In genomic region chr11:75814686-75815344, GRCh38 we compare ENCODE assay signal across 8 cellular contexts. TPM values are rescaled to one million over a fixed set of nuclear protein-coding genes. Genes with fewer than 3 reads are reported as not detected.
A peak's percentile ranks its signal among the peaks of the same experiment; 100 is the strongest.
DNase-seq lines count a peak whose midpoint lies in the region; ATAC-seq and TF ChIP-seq lines count a peak whose summit lies in the region.

UVRAG (plus strand) TSS chr11:75815210; CDS start chr11:75815408, 198 bp downstream.

- H3K4me3 ChIP-seq in ACC112 (ENCODE audit: low read depth, low read length) (peak within 1 kb of the TSS; percentile 90), breast epithelium (peak within 1 kb of the TSS; percentile 83 to 99 (median 95)), iPS-18c (ENCODE audit: insufficient read depth, low read depth, low read length) (peak within 1 kb of the TSS; percentile 58), skeletal muscle tissue (ENCODE audit: low read length in 3 of 3) (peak within 1 kb of the TSS; percentile 77 to 92 (median 91))

- H3K36me3 ChIP-seq in ACC112 (ENCODE audit: insufficient read depth, low read length) (no peaks in the 10 kb centered on the region), breast epithelium (no peaks in the 10 kb centered on the region), skeletal muscle tissue (ENCODE audit: control insufficient read depth in 3 of 3, insufficient read depth in 3 of 3, low read length in 3 of 3) (no peaks in the 10 kb centered on the region)

- peaks cover 42% of the 10 kb centered on the region for H3K79me2 ChIP-seq in ACC112 (ENCODE audit: control insufficient read depth, insufficient read depth, low read length, unreplicated experiment)

- H3K9me3 ChIP-seq in breast epithelium (no peaks in the 10 kb centered on the region), iPS-18c (ENCODE audit: control insufficient read depth, insufficient read depth, low read length) (no peaks in the 10 kb centered on the region), skeletal muscle tissue (ENCODE audit: control insufficient read depth in 3 of 3, low read length in 3 of 3) (no peaks in the 10 kb centered on the region)

- peak; percentile 82 for TF ChIP-seq POLR2A in breast epithelium (IDR thresholded peaks at IDR 0.05)

- H3K9ac ChIP-seq in skeletal muscle tissue (ENCODE audit: low read depth in 1 of 3, low read length in 3 of 3), result peak within 1 kb of the TSS; percentile 80 to 91 (median 88)

- peaks cover 10% of the 10 kb centered on the region for H3K4me1 ChIP-seq in ACC112 (ENCODE audit: control insufficient read depth, insufficient read depth, low read length, unreplicated experiment)
- peaks cover 5 to 13% of the 10 kb centered on the region in 2 donors for H3K4me1 ChIP-seq in breast epithelium
- H3K4me1 ChIP-seq in skeletal muscle tissue (ENCODE audit: control insufficient read depth in 3 of 3, insufficient read depth in 3 of 3, low read length in 3 of 3), result peaks cover 20 to 24% (median 21%) of the 10 kb centered on the region in 3 donors

- H3K27me3 ChIP-seq in ACC112 (ENCODE audit: insufficient read depth, low read length) (no peaks in the 10 kb centered on the region), breast epithelium (no peaks in the 10 kb centered on the region), skeletal muscle tissue (ENCODE audit: control insufficient read depth in 3 of 3, insufficient read depth in 3 of 3, low read length in 3 of 3) (no peaks in the 10 kb centered on the region)

- peak; percentile 74 for ATAC-seq in GM18870 (IDR thresholded peaks at IDR 0.05; ENCODE audit: unreplicated experiment)
- peak; percentile 78 for ATAC-seq in HG03135 (IDR thresholded peaks at IDR 0.05; ENCODE audit: unreplicated experiment)

- H2AFZ ChIP-seq in ACC112 (ENCODE audit: low read length, unreplicated experiment), result peak within 1 kb of the TSS; percentile 95

- intact Hi-C loops in breast epithelium (cut with DNase I; ENCODE audit: low total_unique reads), result no loop called here

- DNase-seq in NCI-H2196 treated with DMSO at 0.1 percent for 48 hours (lab: John Stamatoyannopoulos, UW; ENCODE audit: unreplicated experiment), result peak; percentile 99
- DNase-seq in breast epithelium (ENCODE audit: low spot score in 2 of 2), result peak; percentile 99 to 100

- peak within 1 kb of the TSS; percentile 60 for H3K27ac ChIP-seq in ACC112 (ENCODE audit: low read depth, low read length)
- H3K27ac ChIP-seq in VCaP, result peak within 1 kb of the TSS; percentile 88
- peak within 1 kb of the TSS; percentile 95 to 98 for H3K27ac ChIP-seq in breast epithelium
- H3K27ac ChIP-seq in skeletal muscle tissue (ENCODE audit: low read depth, low read length), result peak within 1 kb of the TSS; percentile 86

- TF ChIP-seq CTCF in VCaP (conservative IDR thresholded peaks at IDR 0.05), result no peak
- TF ChIP-seq CTCF in breast epithelium (IDR thresholded peaks at IDR 0.05), result peak; percentile 32 to 68 (median 47)

RNA-seq across cellular contexts. Expression of gene UVRAG, which starts in this region (rescaled TPM):
- total RNA-seq in breast epithelium (10 to 100 TPM; 43.3 to 73.0 (median 48.9) TPM), skeletal muscle tissue (14.1 TPM)

Comparison
In these comparisons a context has a peak if more than half of its experiments do, and no peak if none do; other contexts are left out.
1. Peak in every context shown above with its lines: DNase-seq, ATAC-seq, H3K4me3 ChIP-seq and H3K27ac ChIP-seq.